ENCODE assay signal across 12 cellular contexts in the genomic region with DNA sequence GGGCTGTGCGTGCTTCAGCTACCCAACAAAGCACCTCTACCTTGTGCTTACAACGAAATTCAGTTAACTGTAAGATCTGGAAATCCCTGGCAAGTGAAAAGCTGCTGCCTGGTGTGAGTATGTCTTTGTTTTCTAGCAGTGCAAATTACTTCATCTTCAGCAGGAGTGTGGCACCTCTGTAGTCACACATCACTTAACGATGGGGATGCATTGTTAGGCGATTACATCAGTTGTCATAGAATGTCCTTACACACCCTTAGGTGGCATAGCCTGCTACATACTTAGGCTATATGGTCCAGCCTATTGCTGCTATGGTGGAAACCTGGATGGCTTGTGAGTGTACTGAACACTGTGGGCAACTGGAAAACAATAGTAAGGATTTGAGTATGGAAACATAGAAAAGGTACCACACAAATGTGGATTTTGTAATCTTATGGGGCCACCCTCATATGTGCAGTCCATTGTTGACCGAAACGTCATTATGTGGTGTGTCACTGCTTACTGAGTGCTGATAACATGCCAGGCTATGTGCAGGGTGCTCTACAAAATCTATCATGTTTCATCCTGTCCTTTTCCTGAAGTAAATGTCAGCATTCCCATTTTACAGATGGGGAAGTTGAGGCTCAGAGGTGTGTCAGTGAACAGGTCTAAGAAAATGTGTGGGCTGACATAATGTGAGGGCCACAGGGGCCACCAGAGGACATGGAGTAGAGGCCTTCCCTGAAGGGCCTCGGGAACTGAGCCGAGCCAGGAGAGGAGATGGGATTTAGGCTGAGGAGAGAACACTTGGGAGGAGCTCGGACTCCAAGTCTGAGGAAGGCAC.
DNase-seq lines count a peak whose midpoint lies in the region; ATAC-seq, FAIRE-seq and TF ChIP-seq lines count a peak whose summit lies in the region.
"Had no signal": no experiment of that assay in that cellular context is flagged by ENCODE, and none has a peak within 500 bp of the region (broad histone marks: within the 10 kb centered on the region; RNA-seq: fewer than 3 reads in every experiment).

No MANE protein-coding gene starts in this region.

- no peaks in the 10 kb centered on the region for H3K9me1 ChIP-seq in K562 (ENCODE audit: control insufficient read depth, insufficient read depth, low read length)

- no peaks in the 10 kb centered on the region for H3K9me3 Mint-ChIP-seq in stimulated activated naive B cell treated with anti-CD40 and anti-IgM and Interleukin-4, amounts not matched to agents 10 μg/mL and 1 μg/mL and 100 μg/mL, for 72 hours
- H3K9me3 Mint-ChIP-seq in activated CD4-positive, alpha-beta memory T cell treated with anti-CD3 and anti-CD28 coated beads for 36 hours: no peaks in the 10 kb centered on the region

- H3K4me3 Mint-ChIP-seq in stimulated activated naive B cell treated with anti-CD40 and anti-IgM and Interleukin-4, amounts not matched to agents 10 μg/mL and 1 μg/mL and 100 μg/mL, for 72 hours: no peak overlapping the region
- H3K4me3 Mint-ChIP-seq in activated CD4-positive, alpha-beta memory T cell treated with anti-CD3 and anti-CD28 coated beads for 36 hours: no peak overlapping the region

- H2AFZ ChIP-seq in HepG2 (ENCODE audit: low read length) (no peak overlapping the region), K562 (ENCODE audit: low read depth, low read length) (no peak overlapping the region)

- no peak for TF ChIP-seq POLR2A in HepG2 (IDR thresholded peaks at IDR 0.05; ENCODE audit: insufficient read depth in 1 of 2, low read depth in 2 of 2, low read length in 2 of 2)
- no peak for TF ChIP-seq POLR2A in right lobe of liver (IDR thresholded peaks at IDR 0.05)
- TF ChIP-seq POLR2A in K562 (conservative IDR thresholded peaks at IDR 0.05): no peak
- no peak for TF ChIP-seq POLR2A in uterus (IDR thresholded peaks at IDR 0.05)
- no peak for TF ChIP-seq POLR2A in gastroesophageal sphincter (IDR thresholded peaks at IDR 0.05)

- H3K4me1 ChIP-seq in HepG2 (ENCODE audit: insufficient read depth, low read length) (no peaks in the 10 kb centered on the region), right lobe of liver (no peaks in the 10 kb centered on the region), K562 (replicated peaks in 1 of 2; ENCODE audit: control insufficient read depth in 2 of 2, insufficient read depth in 2 of 2, low read length in 2 of 2) (no peaks in the 10 kb centered on the region), lung (ENCODE audit: control insufficient read depth in 2 of 2, insufficient read depth in 2 of 2, low read length in 2 of 2) (peaks cover 0 to 5% of the 10 kb centered on the region in 2 donors), uterus (peaks cover 6 to 8% of the 10 kb centered on the region in 2 donors), gastroesophageal sphincter (peaks cover 3 to 22% (median 11%) of the 10 kb centered on the region in 3 donors)

- CTCF ChIA-PET in HepG2 (lab: Yijun Ruan, JAX; ENCODE audit: low intra/inter-chr PET ratio, low total read pairs): no interaction called here
- CTCF ChIA-PET in K562 (lab: Yijun Ruan, JAX; ENCODE audit: low intra/inter-chr PET ratio): no interaction called here
- CTCF ChIA-PET in activated CD4-positive, alpha-beta memory T cell treated with anti-CD3 and anti-CD28 coated beads for 36 hours (lab: Charles Lee): interaction anchor here (0.6 kb wide), 1 partner anchor 365 kb away, joined by 3 read pairs; no protein-coding TSS in a partner anchor

- H3K4me2 ChIP-seq in HepG2 (ENCODE audit: low read depth, low read length) (no peak overlapping the region), K562 (ENCODE audit: insufficient read depth, low read length) (no peak overlapping the region)
- H3K4me2 ChIP-seq: BLaER1 had no signal

- H3K36me3 ChIP-seq in HepG2 (replicated peaks in 1 of 2; ENCODE audit: control insufficient read depth in 1 of 2, insufficient read depth in 2 of 2, low read length in 2 of 2) (no peaks in the 10 kb centered on the region; a peak in 1 of 5 replicates), right lobe of liver (no peaks in the 10 kb centered on the region), K562 (ENCODE audit: control insufficient read depth, insufficient read depth, low read length) (no peaks in the 10 kb centered on the region), lung (ENCODE audit: control insufficient read depth in 2 of 2, insufficient read depth in 2 of 2, low read length in 2 of 2) (peaks cover 0 to 6% of the 10 kb centered on the region in 2 donors), uterus (no peaks in the 10 kb centered on the region), gastroesophageal sphincter (peaks cover 0 to 5% of the 10 kb centered on the region in 2 donors)

- H4K20me1 ChIP-seq in HepG2 (ENCODE audit: insufficient read depth, low read length): no peaks in the 10 kb centered on the region
- H4K20me1 ChIP-seq in K562 (replicated peaks; ENCODE audit: control insufficient read depth, insufficient read depth, low read length): no peaks in the 10 kb centered on the region
- H4K20me1 ChIP-seq: BLaER1 had no signal

- no peak overlapping the region for H3K27ac Mint-ChIP-seq in stimulated activated naive B cell treated with anti-CD40 and anti-IgM and Interleukin-4, amounts not matched to agents 10 μg/mL and 1 μg/mL and 100 μg/mL, for 72 hours
- H3K27ac Mint-ChIP-seq in activated CD4-positive, alpha-beta memory T cell treated with anti-CD3 and anti-CD28 coated beads for 36 hours: no peak overlapping the region

- intact Hi-C loops in HepG2 (cut with micrococcal nuclease; ENCODE audit: unreplicated experiment): no loop called here
- intact Hi-C loops in right lobe of liver (cut with DNase I): no loop called here
- intact Hi-C loops in K562 (cut with micrococcal nuclease): no loop called here
- intact Hi-C loops in uterus (cut with DNase I; ENCODE audit: low total_unique reads): no loop called here
- intact Hi-C loops in activated CD4-positive, alpha-beta memory T cell treated with anti-CD3 and anti-CD28 coated beads for 36 hours (cut with micrococcal nuclease): no loop called here

- DNase-seq in HepG2 (ENCODE audit: low spot score) (no peak), right lobe of liver (no peak), K562 (ENCODE audit: extremely low read depth in 1 of 4, low spot score in 3 of 4) (no peak), lung (ENCODE audit: low spot score) (no peak), uterus (no peak)
- no peak for DNase-seq in stimulated activated naive B cell treated with anti-CD40 and anti-IgM and Interleukin-4, amounts not matched to agents 10 μg/mL and 1 μg/mL and 100 μg/mL, for 72 hours
- DNase-seq in activated CD4-positive, alpha-beta memory T cell treated with anti-CD3 and anti-CD28 coated beads for 36 hours: no peak
- DNase-seq: 8988T, AML-193 had no signal

- H3K4me1 Mint-ChIP-seq in stimulated activated naive B cell treated with anti-CD40 and anti-IgM and Interleukin-4, amounts not matched to agents 10 μg/mL and 1 μg/mL and 100 μg/mL, for 72 hours: no peaks in the 10 kb centered on the region
- H3K4me1 Mint-ChIP-seq in activated CD4-positive, alpha-beta memory T cell treated with anti-CD3 and anti-CD28 coated beads for 36 hours (ENCODE audit: low read depth): no peaks in the 10 kb centered on the region

- TF ChIP-seq EP300 in HepG2 (IDR thresholded peaks at IDR 0.05; ENCODE audit: low read depth in 2 of 2, low read length in 2 of 2) (no peak), HepG2 (CRISPR knock-in tag; IDR thresholded peaks at IDR 0.05; ENCODE audit: borderline replicate concordance) (no peak), K562 (IDR thresholded peaks at IDR 0.05; ENCODE audit: low read length) (no peak), gastroesophageal sphincter (IDR thresholded peaks at IDR 0.05) (no peak)

- in situ Hi-C loops in HepG2 (cut with HindIII; ENCODE audit: extremely low pct_ligation_motif_present, low pct_unique_long_range_greater_than_20kb): no loop called here
- in situ Hi-C loops in K562 (cut with MboI): no loop called here

- no peak overlapping the region for H3K4me3 ChIP-seq in HepG2 (replicated peaks in 1 of 3; ENCODE audit: insufficient read depth in 1 of 3, low read depth in 2 of 3, low read length in 3 of 3)
- H3K4me3 ChIP-seq in right lobe of liver: no peak overlapping the region
- no peak overlapping the region for H3K4me3 ChIP-seq in K562
- H3K4me3 ChIP-seq in lung: peak overlapping the region; percentile 1
- H3K4me3 ChIP-seq in uterus: no peak overlapping the region
- no peak overlapping the region for H3K4me3 ChIP-seq in gastroesophageal sphincter
- H3K4me3 ChIP-seq: BLaER1 had no signal

- H3K36me3 Mint-ChIP-seq in stimulated activated naive B cell treated with anti-CD40 and anti-IgM and Interleukin-4, amounts not matched to agents 10 μg/mL and 1 μg/mL and 100 μg/mL, for 72 hours: peaks cover 7 to 24% of the 10 kb centered on the region in 2 donors
- peaks cover 8% of the 10 kb centered on the region for H3K36me3 Mint-ChIP-seq in activated CD4-positive, alpha-beta memory T cell treated with anti-CD3 and anti-CD28 coated beads for 36 hours

- H3K27ac ChIP-seq in HepG2 (ENCODE audit: extremely low read length, insufficient read depth, low read length) (no peak overlapping the region), right lobe of liver (no peak overlapping the region), K562 (ENCODE audit: extremely low read depth, low read depth, low read length) (no peak overlapping the region), lung (ENCODE audit: low read depth in 1 of 2, low read length in 1 of 2) (no peak overlapping the region), uterus (no peak overlapping the region), gastroesophageal sphincter (no peak overlapping the region)
- H3K27ac ChIP-seq: BLaER1 had no signal

- no TSS peak for BruUV-seq in HepG2 (replicated peaks; lab: Mats Ljungman, UMichigan)
- no TSS peak for BruUV-seq in K562 (replicated peaks; lab: Mats Ljungman, UMichigan)

- TF ChIP-seq CTCF in HepG2 (CRISPR knock-in tag; IDR thresholded peaks at IDR 0.05) (no peak), right lobe of liver (IDR thresholded peaks at IDR 0.05) (no peak), K562 (IDR thresholded peaks at IDR 0.05 in 2 of 3, conservative IDR thresholded peaks at IDR 0.05 in 1 of 3; ENCODE audit: insufficient read depth in 2 of 3, low read depth in 1 of 3, low read length in 3 of 3) (no peak), lung (IDR thresholded peaks at IDR 0.05; ENCODE audit: control extremely low read depth, extremely low read depth) (no peak), uterus (IDR thresholded peaks at IDR 0.05) (no peak), gastroesophageal sphincter (IDR thresholded peaks at IDR 0.05) (no peak)

- ATAC-seq in HepG2 (no peak), right lobe of liver (no peak), K562 (peak; percentile 25; the same call in 2 of the 3 replicates), lung (ENCODE audit: insufficient read depth, low FRiP score) (no peak), gastroesophageal sphincter (no peak)
- no peak for ATAC-seq in stimulated activated naive B cell treated with anti-CD40 and anti-IgM and Interleukin-4, amounts not matched to agents 10 μg/mL and 1 μg/mL and 100 μg/mL, for 72 hours (replicated peaks)

- POLR2A ChIA-PET in HepG2 (lab: Yijun Ruan, JAX) (no interaction called here), K562 (lab: Yijun Ruan, JAX) (no interaction called here)
- POLR2A ChIA-PET in activated CD4-positive, alpha-beta memory T cell treated with anti-CD3 and anti-CD28 coated beads for 36 hours (lab: Charles Lee): no interaction called here

- no peaks in the 10 kb centered on the region for H3K27me3 Mint-ChIP-seq in stimulated activated naive B cell treated with anti-CD40 and anti-IgM and Interleukin-4, amounts not matched to agents 10 μg/mL and 1 μg/mL and 100 μg/mL, for 72 hours
- no peaks in the 10 kb centered on the region for H3K27me3 Mint-ChIP-seq in activated CD4-positive, alpha-beta memory T cell treated with anti-CD3 and anti-CD28 coated beads for 36 hours

- H3K9me3 ChIP-seq in HepG2 (ENCODE audit: low read length): no peaks in the 10 kb centered on the region
- H3K9me3 ChIP-seq in right lobe of liver: no peaks in the 10 kb centered on the region
- no peaks in the 10 kb centered on the region for H3K9me3 ChIP-seq in K562 (replicated peaks; ENCODE audit: control insufficient read depth, insufficient read depth, low read depth, low read length)
- H3K9me3 ChIP-seq in lung (ENCODE audit: control insufficient read depth in 2 of 2, insufficient read depth in 1 of 2, low read length in 1 of 2): no peaks in the 10 kb centered on the region
- H3K9me3 ChIP-seq in uterus: no peaks in the 10 kb centered on the region
- H3K9me3 ChIP-seq in gastroesophageal sphincter: no peaks in the 10 kb centered on the region
- H3K9me3 ChIP-seq: BLaER1 had no signal

- no peak for TF ChIP-seq RAD21 in HepG2 (CRISPR knock-in tag; IDR thresholded peaks at IDR 0.05)
- no peak for TF ChIP-seq RAD21 in K562 (CRISPR knock-in tag; conservative IDR thresholded peaks at IDR 0.05 in 1 of 2, IDR thresholded peaks at IDR 0.05 in 1 of 2)

- FAIRE-seq in HepG2 (lab: Jason Lieb, UNC): no peak
- FAIRE-seq in K562 (lab: Jason Lieb, UNC): peak; percentile 29
- FAIRE-seq: H54 had no signal

- no peaks in the 10 kb centered on the region for H3K27me3 ChIP-seq in HepG2 (ENCODE audit: control insufficient read depth in 1 of 2, insufficient read depth in 2 of 2, low read length in 2 of 2)
- no peaks in the 10 kb centered on the region for H3K27me3 ChIP-seq in right lobe of liver
- H3K27me3 ChIP-seq in K562 (ENCODE audit: control insufficient read depth in 2 of 2, insufficient read depth in 2 of 2, low read length in 2 of 2): no peaks in the 10 kb centered on the region
- no peaks in the 10 kb centered on the region for H3K27me3 ChIP-seq in lung (ENCODE audit: control insufficient read depth, insufficient read depth)
- H3K27me3 ChIP-seq in uterus: no peaks in the 10 kb centered on the region
- no peaks in the 10 kb centered on the region for H3K27me3 ChIP-seq in gastroesophageal sphincter
- H3K27me3 ChIP-seq: BLaER1 had no signal

- 89% methylated on average over 9 of the region's 9 CpGs for WGBS in HepG2 (ENCODE audit: low lambda C conversion rate)
- WGBS in right lobe of liver (ENCODE audit: insufficient coverage, low coverage, low lambda C conversion rate, missing lambda C conversion rate): 60% methylated on average over 3 of the region's 9 CpGs
- whole genome bisulfite sequencing in K562 (ENCODE audit: insufficient coverage, low coverage, missing lambda C conversion rate): 65% methylated on average over 9 of the region's 9 CpGs
- WGBS in lung, 2 donors: 88 to 91% methylated on average over 9 of the region's 9 CpGs
- WGBS in gastroesophageal sphincter (ENCODE audit: low coverage in 1 of 2), 2 donors: 93 to 100% methylated on average over 2 to 5 of the region's 9 CpGs

- H3K9ac ChIP-seq in HepG2 (ENCODE audit: insufficient read depth, low read depth, low read length) (no peak overlapping the region), K562 (ENCODE audit: insufficient read depth in 1 of 2, low read depth in 2 of 2, low read length in 2 of 2) (no peak overlapping the region)
- H3K9ac ChIP-seq: BLaER1 had no signal

- H3K79me2 ChIP-seq in HepG2 (ENCODE audit: insufficient read depth, low read length): no peaks in the 10 kb centered on the region
- H3K79me2 ChIP-seq in K562 (ENCODE audit: control insufficient read depth, insufficient read depth, low read length): no peaks in the 10 kb centered on the region
